In the genomic region with DNA sequence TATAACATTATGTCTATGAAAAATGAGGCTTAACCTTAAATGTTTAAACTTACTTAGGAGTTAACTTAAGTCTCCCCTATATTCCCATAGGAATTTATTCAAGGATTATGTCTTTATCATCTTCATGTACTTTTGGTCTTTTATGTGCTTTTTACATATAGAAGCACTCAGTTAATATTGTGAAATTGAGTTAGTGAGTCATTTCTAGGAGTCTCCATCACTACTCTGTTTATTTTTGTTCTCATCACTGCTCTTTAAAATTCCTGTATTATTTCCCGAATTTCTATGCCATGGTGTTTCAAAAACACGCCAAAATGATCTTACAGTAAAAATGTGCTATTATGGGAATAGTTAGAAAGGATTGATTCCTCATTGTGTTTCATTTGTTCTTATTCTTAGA, we compare ENCODE assay signal across 1 cellular context.
TF ChIP-seq lines count a peak whose summit lies in the region.

No MANE protein-coding gene starts in this region.

TF ChIP-seq in HepG2, 621 proteins besides CTCF, POLR2A, EP300 and RAD21 (continued from another document):
- TF ChIP-seq TBX3 (IDR thresholded peaks at IDR 0.05; ENCODE audit: borderline replicate concordance): no peak
- no peak for TF ChIP-seq HES4 (CRISPR knock-in tag; IDR thresholded peaks at IDR 0.05; ENCODE audit: borderline replicate concordance)
